Comparison of ENCODE assay signal across 7 cellular contexts in genomic region chr2:30217644-30218361, GRCh38. TPM values are rescaled to one million over a fixed set of nuclear protein-coding genes. Genes with fewer than 3 reads are reported as not detected.
DNase-seq lines count a peak whose midpoint lies in the region; ATAC-seq and TF ChIP-seq lines count a peak whose summit lies in the region.

No MANE protein-coding gene starts in this region.

- H3K27ac ChIP-seq in gastroesophageal sphincter = peak overlapping the region in 2 of 4 donors; percentile 6

- H3K27me3 Mint-ChIP-seq in stimulated activated naive B cell treated with anti-CD40 and anti-IgM and Interleukin-4, amounts not matched to agents 10 μg/mL and 1 μg/mL and 100 μg/mL, for 72 hours = no peaks in the 10 kb centered on the region

- peak overlapping the region in 1 of 2 donors; percentile 25 for H3K4me3 Mint-ChIP-seq in stimulated activated naive B cell treated with anti-CD40 and anti-IgM and Interleukin-4, amounts not matched to agents 10 μg/mL and 1 μg/mL and 100 μg/mL, for 72 hours

- H3K27ac Mint-ChIP-seq in stimulated activated naive B cell treated with anti-CD40 and anti-IgM and Interleukin-4, amounts not matched to agents 10 μg/mL and 1 μg/mL and 100 μg/mL, for 72 hours = no peak overlapping the region

- H3K4me1 ChIP-seq in gastroesophageal sphincter = peaks cover 0 to 16% (median 10%) of the 10 kb centered on the region in 3 donors

- TF ChIP-seq EP300 in gastroesophageal sphincter (IDR thresholded peaks at IDR 0.05) = no peak

- no peaks in the 10 kb centered on the region for H3K9me3 Mint-ChIP-seq in stimulated activated naive B cell treated with anti-CD40 and anti-IgM and Interleukin-4, amounts not matched to agents 10 μg/mL and 1 μg/mL and 100 μg/mL, for 72 hours

- TF ChIP-seq POLR2A in gastroesophageal sphincter (IDR thresholded peaks at IDR 0.05) = no peak

- no peaks in the 10 kb centered on the region for H3K9me3 ChIP-seq in gastroesophageal sphincter

- no peak for TF ChIP-seq CTCF in gastroesophageal sphincter (IDR thresholded peaks at IDR 0.05)

- H3K4me3 ChIP-seq in gastroesophageal sphincter = no peak overlapping the region

- ATAC-seq in HG03095 (IDR thresholded peaks at IDR 0.05; ENCODE audit: unreplicated experiment) (peak; percentile 64), gastroesophageal sphincter (peak; percentile 54), HG03460 (IDR thresholded peaks at IDR 0.05; ENCODE audit: unreplicated experiment) (no peak)
- peak; percentile 78 to 93 for ATAC-seq in stimulated activated naive B cell treated with anti-CD40 and anti-IgM and Interleukin-4, amounts not matched to agents 10 μg/mL and 1 μg/mL and 100 μg/mL, for 72 hours (replicated peaks)

- no peaks in the 10 kb centered on the region for H3K36me3 Mint-ChIP-seq in stimulated activated naive B cell treated with anti-CD40 and anti-IgM and Interleukin-4, amounts not matched to agents 10 μg/mL and 1 μg/mL and 100 μg/mL, for 72 hours

- H3K4me1 Mint-ChIP-seq in stimulated activated naive B cell treated with anti-CD40 and anti-IgM and Interleukin-4, amounts not matched to agents 10 μg/mL and 1 μg/mL and 100 μg/mL, for 72 hours = peaks cover 15 to 29% of the 10 kb centered on the region in 2 donors

- WGBS in gastroesophageal sphincter (ENCODE audit: low coverage in 1 of 2), 2 donors = 32% methylated on average over 10 of the region's 11 CpGs; no CpG with 5 or more reads in 1 of the 2 donors

- no peaks in the 10 kb centered on the region for H3K27me3 ChIP-seq in gastroesophageal sphincter

- peak; percentile 86 for DNase-seq in NCI-H345 treated with DMSO at 0.1 percent for 48 hours (lab: John Stamatoyannopoulos, UW; ENCODE audit: unreplicated experiment)
- no peak for DNase-seq in stimulated activated naive B cell treated with anti-CD40 and anti-IgM and Interleukin-4, amounts not matched to agents 10 μg/mL and 1 μg/mL and 100 μg/mL, for 72 hours
- no peak for DNase-seq in AG08395 (ENCODE audit: low spot score)
- no peak for DNase-seq in ecto neural progenitor cell (ENCODE audit: low spot score)

- no peaks in the 10 kb centered on the region for H3K36me3 ChIP-seq in gastroesophageal sphincter

RNA-seq across cellular contexts. Expression of gene LBH, which starts 13.5 kb away (rescaled TPM):
- 100 to 1,000 TPM in 3 of 4 donors, 10 to 100 TPM in 1; 62.3 to 509 (median 348) TPM for total RNA-seq in gastroesophageal sphincter
